In the genomic region with DNA sequence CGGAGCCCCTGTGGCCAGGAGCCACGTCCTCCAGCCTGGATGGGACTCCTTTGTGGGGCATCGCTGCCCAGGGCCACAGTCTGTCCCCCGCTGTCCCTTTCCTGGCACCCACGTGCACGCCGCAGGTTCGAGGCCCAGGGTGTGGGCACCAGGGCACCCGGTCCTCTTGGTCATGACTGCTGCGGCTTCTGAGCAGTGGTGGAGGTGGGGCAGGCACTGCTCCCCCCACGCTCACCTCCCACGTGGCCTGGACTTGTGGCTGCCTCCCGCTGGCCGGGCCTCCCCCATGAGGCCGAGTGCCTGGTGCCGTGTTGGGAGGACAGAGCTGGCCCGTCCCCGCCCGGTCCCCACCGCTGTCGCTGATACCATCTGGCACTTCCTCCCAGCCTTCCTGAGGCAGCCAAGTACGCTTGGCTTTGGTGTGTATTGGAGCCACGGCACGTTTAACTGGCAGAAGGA, we compare ENCODE assay signal across 19 cellular contexts. TPM values are rescaled to one million over a fixed set of nuclear protein-coding genes. Genes with fewer than 3 reads are reported as not detected.
"Had no signal": no experiment of that assay in that cellular context is flagged by ENCODE, and none has a peak within 500 bp of the region (broad histone marks: within the 10 kb centered on the region; RNA-seq: fewer than 3 reads in every experiment).

No MANE protein-coding gene starts in this region.

- H3K9me3 Mint-ChIP-seq: central memory CD8-positive, alpha-beta T cell; dendritic cell treated with granulocyte-macrophage colony-stimulating factor and Interleukin-4, amounts not matched to agents 40 ng/mL and 50 ng/mL, for 4 days; stimulated activated effector memory CD8-positive, alpha-beta T cell treated with anti-CD3 and anti-CD28 coated beads, Interleukin-12 subunit alpha, Interleukin-12 subunit beta, amount 100 ng/mL, for 72 hours had no signal

- H3K27me3 ChIP-seq: brain microvascular endothelial cell, gastrocnemius medialis, heart left ventricle had no signal

- H3K27me3 Mint-ChIP-seq: activated naive CD8-positive, alpha-beta T cell treated with anti-CD3 and anti-CD28 coated beads, Interleukin-2, amount 10 ng/mL, durations not matched to agents 7 days and 5 days; central memory CD8-positive, alpha-beta T cell; dendritic cell treated with granulocyte-macrophage colony-stimulating factor and Interleukin-4, amounts not matched to agents 40 ng/mL and 50 ng/mL, for 4 days had no signal

- H3K27ac Mint-ChIP-seq: activated naive CD8-positive, alpha-beta T cell treated with anti-CD3 and anti-CD28 coated beads, Interleukin-2, amount 10 ng/mL, durations not matched to agents 7 days and 5 days; dendritic cell treated with granulocyte-macrophage colony-stimulating factor and Interleukin-4, amounts not matched to agents 40 ng/mL and 50 ng/mL, for 4 days; stimulated activated effector memory CD8-positive, alpha-beta T cell treated with anti-CD3 and anti-CD28 coated beads, Interleukin-12 subunit alpha, Interleukin-12 subunit beta, amount 100 ng/mL, for 72 hours had no signal

- H3K9me3 ChIP-seq: gastrocnemius medialis, heart left ventricle, lower lobe of right lung, thoracic aorta had no signal

- H3K27ac ChIP-seq: brain microvascular endothelial cell, gastrocnemius medialis, heart left ventricle, lower lobe of right lung, thoracic aorta had no signal

- H3K4me3 Mint-ChIP-seq: activated naive CD8-positive, alpha-beta T cell treated with anti-CD3 and anti-CD28 coated beads, Interleukin-2, amount 10 ng/mL, durations not matched to agents 7 days and 5 days; central memory CD8-positive, alpha-beta T cell; dendritic cell treated with granulocyte-macrophage colony-stimulating factor and Interleukin-4, amounts not matched to agents 40 ng/mL and 50 ng/mL, for 4 days; stimulated activated effector memory CD8-positive, alpha-beta T cell treated with anti-CD3 and anti-CD28 coated beads, Interleukin-12 subunit alpha, Interleukin-12 subunit beta, amount 100 ng/mL, for 72 hours had no signal

- H3K4me1 ChIP-seq: gastrocnemius medialis, heart left ventricle, lower lobe of right lung had no signal

- H3K4me3 ChIP-seq: gastrocnemius medialis, heart left ventricle, lower lobe of right lung, thoracic aorta had no signal

- DNase-seq: activated CD4-positive, CD25-positive, alpha-beta regulatory T cell treated with anti-CD3 and anti-CD28 coated beads, Interleukin-2, amount 50 U/mL, for 72 hours; activated naive CD4-positive, alpha-beta T cell; activated naive CD8-positive, alpha-beta T cell treated with anti-CD3 and anti-CD28 coated beads, Interleukin-2, amount 10 ng/mL, durations not matched to agents 7 days and 5 days; brain microvascular endothelial cell; gastrocnemius medialis; heart left ventricle; left cardiac atrium; midbrain; stimulated activated CD4-positive, alpha-beta T cell treated with anti-CD3 and anti-CD28 coated beads, Interleukin-12 subunit alpha, Interleukin-12 subunit beta, amount 100 ng/mL, for 4 hours; stimulated activated CD4-positive, alpha-beta T cell treated with anti-CD3 and anti-CD28 coated beads, Interleukin-2, amount 100 ng/mL, for 24 hours; T-helper 2 cell had no signal

- ATAC-seq: gastrocnemius medialis; heart left ventricle; left cardiac atrium; lower lobe of right lung; stimulated activated effector memory CD8-positive, alpha-beta T cell treated with anti-CD3 and anti-CD28 coated beads, Interleukin-12 subunit alpha, Interleukin-12 subunit beta, amount 100 ng/mL, for 72 hours had no signal

RNA-seq across cellular contexts. Expression of a gene that starts 18.8 kb away (rescaled TPM):
- total RNA-seq: activated CD8-positive, alpha-beta memory T cell treated with anti-CD3 and anti-CD28 coated beads for 36 hours; epithelial cell of proximal tubule; gastrocnemius medialis; left cardiac atrium; lower lobe of right lung; myocyte had no signal

RNA-seq across cellular contexts. Expression of a gene that starts 33.3 kb away (rescaled TPM):
- total RNA-seq: epithelial cell of proximal tubule, gastrocnemius medialis, left cardiac atrium, lower lobe of right lung, myocyte had no signal

RNA-seq across cellular contexts. Expression of a gene that starts 59.3 kb away (rescaled TPM):
- total RNA-seq: epithelial cell of proximal tubule had no signal
